ENCODE assay signal across 1 cellular context in genomic region chr22:47086596-47087248, GRCh38.
TF ChIP-seq lines count a peak whose summit lies in the region.

No MANE protein-coding gene starts in this region.

TF ChIP-seq in HepG2, 621 proteins besides CTCF, POLR2A, EP300 and RAD21 (continued from another document and continues in another):
- TF ChIP-seq ZNF362 (CRISPR knock-in tag; IDR thresholded peaks at IDR 0.05; ENCODE audit: borderline replicate concordance): no peak
- TF ChIP-seq MAFF (IDR thresholded peaks at IDR 0.05; ENCODE audit: low read depth, low read length): peak; percentile 81
- TF ChIP-seq ZNF589 (CRISPR knock-in tag; conservative IDR thresholded peaks at IDR 0.05): no peak
- no peak for TF ChIP-seq PTBP1 (IDR thresholded peaks at IDR 0.05; ENCODE audit: low read depth, low read length, poor library complexity, severe bottlenecking)
- TF ChIP-seq ATF5 (CRISPR knock-in tag; IDR thresholded peaks at IDR 0.05; ENCODE audit: low read depth): no peak
- TF ChIP-seq CENPX (CRISPR knock-in tag; IDR thresholded peaks at IDR 0.05): no peak
- TF ChIP-seq POGK (CRISPR knock-in tag; conservative IDR thresholded peaks at IDR 0.05): no peak
- TF ChIP-seq ZNF468 (CRISPR knock-in tag; IDR thresholded peaks at IDR 0.05): no peak
- no peak for TF ChIP-seq NFKB2 (CRISPR knock-in tag; IDR thresholded peaks at IDR 0.05; ENCODE audit: borderline replicate concordance)
- TF ChIP-seq CERS6 (CRISPR knock-in tag; IDR thresholded peaks at IDR 0.05): no peak
- TF ChIP-seq ISX (CRISPR knock-in tag; conservative IDR thresholded peaks at IDR 0.05): no peak
- no peak for TF ChIP-seq ZNF615 (CRISPR knock-in tag; IDR thresholded peaks at IDR 0.05; ENCODE audit: borderline replicate concordance)
- TF ChIP-seq MAFK (conservative IDR thresholded peaks at IDR 0.05 in 1 of 2, IDR thresholded peaks at IDR 0.05 in 1 of 2; ENCODE audit: low read length in 2 of 2): peak; percentile 64 to 69
- TF ChIP-seq FOXK1 (CRISPR knock-in tag; IDR thresholded peaks at IDR 0.05; ENCODE audit: borderline replicate concordance, low read depth): peak; percentile 31; the same call in 1 of the 2 replicates
- no peak for TF ChIP-seq E2F5 (CRISPR knock-in tag; conservative IDR thresholded peaks at IDR 0.05)
- TF ChIP-seq GFI1 (CRISPR knock-in tag; IDR thresholded peaks at IDR 0.05; ENCODE audit: borderline replicate concordance): no peak
- TF ChIP-seq ZNF770 (CRISPR knock-in tag; IDR thresholded peaks at IDR 0.05): no peak
- no peak for TF ChIP-seq ZBTB21 (CRISPR knock-in tag; IDR thresholded peaks at IDR 0.05)
- no peak for TF ChIP-seq ZBTB39 (CRISPR knock-in tag; IDR thresholded peaks at IDR 0.05)
- TF ChIP-seq YEATS4 (CRISPR knock-in tag; IDR thresholded peaks at IDR 0.05; ENCODE audit: borderline replicate concordance): no peak
- TF ChIP-seq REST (IDR thresholded peaks at IDR 0.05; ENCODE audit: borderline replicate concordance in 1 of 2, low read depth in 1 of 2, low read length in 2 of 2): no peak
- TF ChIP-seq USF2 (IDR thresholded peaks at IDR 0.05; ENCODE audit: low read depth, low read length): no peak
- TF ChIP-seq USF2 (CRISPR knock-in tag; IDR thresholded peaks at IDR 0.05; ENCODE audit: borderline replicate concordance): no peak
- TF ChIP-seq ZNF580 (CRISPR knock-in tag; IDR thresholded peaks at IDR 0.05; ENCODE audit: borderline replicate concordance, low read depth): no peak
- TF ChIP-seq GABPA (IDR thresholded peaks at IDR 0.05; ENCODE audit: low read depth, low read length): no peak
- TF ChIP-seq GABPA (CRISPR knock-in tag; IDR thresholded peaks at IDR 0.05; ENCODE audit: low read depth): no peak
- no peak for TF ChIP-seq ZSCAN5A (CRISPR knock-in tag; IDR thresholded peaks at IDR 0.05; ENCODE audit: borderline replicate concordance)
- no peak for TF ChIP-seq TBP (CRISPR knock-in tag; IDR thresholded peaks at IDR 0.05)
- no peak for TF ChIP-seq TCF7L2 (IDR thresholded peaks at IDR 0.05; ENCODE audit: low read depth, low read length)
- no peak for TF ChIP-seq AGO1 (IDR thresholded peaks at IDR 0.05; ENCODE audit: low read depth, low read length, poor library complexity, severe bottlenecking)
- TF ChIP-seq SMARCE1 (IDR thresholded peaks at IDR 0.05; ENCODE audit: borderline replicate concordance): no peak
- peak; percentile 67; the same call in 1 of the 2 replicates for TF ChIP-seq HOMEZ (CRISPR knock-in tag; IDR thresholded peaks at IDR 0.05; ENCODE audit: low read depth)
- TF ChIP-seq DMAP1 (CRISPR knock-in tag; IDR thresholded peaks at IDR 0.05): no peak
- no peak for TF ChIP-seq TOE1 (CRISPR knock-in tag; IDR thresholded peaks at IDR 0.05)
- TF ChIP-seq ZNF616 (CRISPR knock-in tag; IDR thresholded peaks at IDR 0.05; ENCODE audit: low read depth): no peak
- no peak for TF ChIP-seq ZFYVE20 (CRISPR knock-in tag; IDR thresholded peaks at IDR 0.05; ENCODE audit: borderline replicate concordance, low read depth)
- TF ChIP-seq SMC3 (IDR thresholded peaks at IDR 0.05; ENCODE audit: low read length): no peak
